ENCODE assay signal across 8 cellular contexts in the genomic region with DNA sequence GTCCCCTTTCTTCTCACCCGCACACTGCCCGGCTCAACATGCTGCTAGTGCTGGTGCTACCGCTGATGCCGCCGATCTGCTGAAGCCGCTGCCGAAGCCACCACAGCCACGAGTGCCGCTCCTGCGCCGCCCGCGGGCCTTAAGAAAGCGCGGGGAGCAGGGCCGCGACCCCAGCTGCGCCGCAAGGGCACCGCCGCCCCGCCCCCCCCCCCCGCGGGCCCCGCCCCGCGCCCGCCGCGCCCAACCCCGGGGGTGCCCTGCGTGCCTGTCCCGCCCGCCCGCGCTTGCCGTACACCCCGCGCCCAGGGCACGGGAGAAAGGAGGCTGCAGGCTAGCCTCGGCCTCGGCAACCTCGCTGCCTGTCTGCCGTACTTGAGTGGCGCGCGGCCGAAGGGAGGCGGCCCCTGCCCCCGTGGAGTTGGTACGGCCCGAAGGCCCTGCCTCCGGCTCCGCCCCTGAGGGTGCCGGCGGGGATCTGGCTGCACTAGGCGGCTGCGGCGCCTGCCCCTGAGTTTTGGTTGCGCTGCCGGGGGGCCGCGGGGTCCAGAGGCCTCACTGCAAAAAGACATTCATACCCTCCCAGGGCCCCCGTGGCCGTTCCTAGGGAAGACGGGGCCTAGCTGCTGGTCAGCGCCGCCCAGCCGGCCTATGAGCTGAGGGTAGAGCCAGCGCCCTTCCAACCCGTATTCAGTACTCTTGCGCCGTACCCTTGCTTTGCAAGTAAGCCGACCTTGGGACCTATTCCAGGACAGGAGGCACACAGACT. TPM values are rescaled to one million over a fixed set of nuclear protein-coding genes. Genes with fewer than 3 reads are reported as not detected.
DNase-seq lines count a peak whose midpoint lies in the region; ATAC-seq and TF ChIP-seq lines count a peak whose summit lies in the region.

A gene (minus strand): TSS at position 114 of the 766 bp plus-strand sequence. CDS start 74 bp downstream, at position 40.

- peak within 1 kb of the TSS; percentile 83 for H3K9ac ChIP-seq in GM23248

- H3K27ac ChIP-seq in GM23248 (peak within 1 kb of the TSS; percentile 81), RWPE1 (peak within 1 kb of the TSS; percentile 92)

- no peaks in the 10 kb centered on the region for H4K20me1 ChIP-seq in GM23248 (ENCODE audit: insufficient read depth)

- no peaks in the 10 kb centered on the region for H3K9me3 Mint-ChIP-seq in activated T-helper 2 cell treated with anti-CD3 and anti-CD28 coated beads, Interferon-gamma antibody, Interleukin-2, Interleukin-4, amounts not matched to agents 10 μg/mL and 5 μg/mL and 100 μg/mL, durations not matched to agents 14 hours and 24 hours and 36 hours
- H3K9me3 Mint-ChIP-seq in natural killer cell treated with Interleukin-12 subunit alpha and Interleukin-12 subunit beta and Interleukin-15 and Interleukin-18, amount 100 ng/mL, for 72 hours: no peaks in the 10 kb centered on the region

- peaks cover 26% of the 10 kb centered on the region for H3K36me3 Mint-ChIP-seq in activated T-helper 2 cell treated with anti-CD3 and anti-CD28 coated beads, Interferon-gamma antibody, Interleukin-2, Interleukin-4, amounts not matched to agents 10 μg/mL and 5 μg/mL and 100 μg/mL, durations not matched to agents 14 hours and 24 hours and 36 hours (ENCODE audit: low read depth)
- H3K36me3 Mint-ChIP-seq in natural killer cell treated with Interleukin-12 subunit alpha and Interleukin-12 subunit beta and Interleukin-15 and Interleukin-18, amount 100 ng/mL, for 72 hours: peaks cover 26% of the 10 kb centered on the region

- peak within 1 kb of the TSS; percentile 88 for H3K4me3 ChIP-seq in GM23248
- peak within 1 kb of the TSS; percentile 83 for H3K4me3 ChIP-seq in fibroblast of pulmonary artery (replicated peaks; ENCODE audit: low read depth, low read length)

- POLR2A ChIA-PET in RWPE1 (lab: Yijun Ruan, JAX; ENCODE audit: low non-redundant PET): interaction anchor here (0.7 to 1.3 kb wide), 2 partner anchors 33 to 757 kb away, joined by 3 to 6 read pairs; no protein-coding TSS in a partner anchor

- TF ChIP-seq CTCF in RWPE1 (conservative IDR thresholded peaks at IDR 0.05; ENCODE audit: low read depth) (no peak), fibroblast of pulmonary artery (IDR thresholded peaks at IDR 0.05; ENCODE audit: low read length, missing control alignments) (no peak)

- H3K27ac Mint-ChIP-seq in activated T-helper 2 cell treated with anti-CD3 and anti-CD28 coated beads, Interferon-gamma antibody, Interleukin-2, Interleukin-4, amounts not matched to agents 10 μg/mL and 5 μg/mL and 100 μg/mL, durations not matched to agents 14 hours and 24 hours and 36 hours: peak within 1 kb of the TSS; percentile 95
- H3K27ac Mint-ChIP-seq in natural killer cell treated with Interleukin-12 subunit alpha and Interleukin-12 subunit beta and Interleukin-15 and Interleukin-18, amount 100 ng/mL, for 72 hours: peak within 1 kb of the TSS; percentile 80 to 84

- peak; percentile 87 to 88 for ATAC-seq in natural killer cell treated with Interleukin-12 subunit alpha and Interleukin-12 subunit beta and Interleukin-15 and Interleukin-18, amount 100 ng/mL, for 72 hours
- ATAC-seq in stimulated activated naive CD8-positive, alpha-beta T cell treated with anti-CD3 and anti-CD28 coated beads, Interleukin-15, Interleukin-2, amounts not matched to agents 100 U/mL and 50 U/mL, for 24 hours: peak; percentile 82

- peak within 1 kb of the TSS; percentile 88 for H3K4me2 ChIP-seq in GM23248 (ENCODE audit: unreplicated experiment)

- H3K79me2 ChIP-seq in GM23248 (ENCODE audit: insufficient read depth): peaks cover 50% of the 10 kb centered on the region

- no peaks in the 10 kb centered on the region for H3K27me3 ChIP-seq in GM23248 (replicated peaks; ENCODE audit: insufficient read depth)

- CTCF ChIA-PET in RWPE1 (lab: Yijun Ruan, JAX): interaction anchor here (1.0 kb wide), 1 partner anchor 34 kb away, joined by 4 read pairs; a partner anchor contains a TSS

- H3K4me1 ChIP-seq in GM23248 (ENCODE audit: insufficient read depth): peaks cover 23% of the 10 kb centered on the region

- 0 to 1% methylated on average over 29 to 58 of the region's 74 CpGs for WGBS in GM23248 (ENCODE audit: low coverage in 1 of 2, low lambda C conversion rate in 2 of 2, missing lambda C conversion rate in 2 of 2), 2 experiments

- H3K36me3 ChIP-seq in GM23248 (ENCODE audit: low read depth): no peaks in the 10 kb centered on the region; the same call in 1 of the 2 replicates

- H3K9me2 ChIP-seq in GM23248 (ENCODE audit: insufficient read depth): no peaks in the 10 kb centered on the region

- H3K4me1 Mint-ChIP-seq in activated T-helper 2 cell treated with anti-CD3 and anti-CD28 coated beads, Interferon-gamma antibody, Interleukin-2, Interleukin-4, amounts not matched to agents 10 μg/mL and 5 μg/mL and 100 μg/mL, durations not matched to agents 14 hours and 24 hours and 36 hours (ENCODE audit: low read depth): peaks cover 32% of the 10 kb centered on the region
- peaks cover 34 to 41% of the 10 kb centered on the region in 2 donors for H3K4me1 Mint-ChIP-seq in natural killer cell treated with Interleukin-12 subunit alpha and Interleukin-12 subunit beta and Interleukin-15 and Interleukin-18, amount 100 ng/mL, for 72 hours (ENCODE audit: low read depth in 2 of 2)

- H3F3A ChIP-seq in GM23248 (ENCODE audit: insufficient read depth): peaks cover 16% of the 10 kb centered on the region

- H2AFZ ChIP-seq in GM23248: peak within 1 kb of the TSS; percentile 89

- peak; percentile 76 for DNase-seq in EH (ENCODE audit: low read depth)
- peak; percentile 86 for DNase-seq in GM23248
- DNase-seq in Kasumi-1 (lab: John Stamatoyannopoulos, UW): peak; percentile 82 to 87
- peak; percentile 84 for DNase-seq in RWPE1 (ENCODE audit: low spot score)
- DNase-seq in activated T-helper 2 cell treated with anti-CD3 and anti-CD28 coated beads, Interferon-gamma antibody, Interleukin-2, Interleukin-4, amounts not matched to agents 10 μg/mL and 5 μg/mL and 100 μg/mL, durations not matched to agents 14 hours and 24 hours and 36 hours (ENCODE audit: low spot score): peak; percentile 80
- DNase-seq in fibroblast of pulmonary artery (ENCODE audit: low read depth): peak; percentile 96
- DNase-seq in natural killer cell treated with Interleukin-12 subunit alpha and Interleukin-12 subunit beta and Interleukin-15 and Interleukin-18, amount 100 ng/mL, for 72 hours (ENCODE audit: low spot score): peak; percentile 92
- DNase-seq in stimulated activated naive CD8-positive, alpha-beta T cell treated with anti-CD3 and anti-CD28 coated beads, Interleukin-15, Interleukin-2, amounts not matched to agents 100 U/mL and 50 U/mL, for 24 hours: peak; percentile 88

- H3K27me3 Mint-ChIP-seq in activated T-helper 2 cell treated with anti-CD3 and anti-CD28 coated beads, Interferon-gamma antibody, Interleukin-2, Interleukin-4, amounts not matched to agents 10 μg/mL and 5 μg/mL and 100 μg/mL, durations not matched to agents 14 hours and 24 hours and 36 hours (ENCODE audit: low read depth): no peaks in the 10 kb centered on the region
- H3K27me3 Mint-ChIP-seq in natural killer cell treated with Interleukin-12 subunit alpha and Interleukin-12 subunit beta and Interleukin-15 and Interleukin-18, amount 100 ng/mL, for 72 hours: no peaks in the 10 kb centered on the region

- intact Hi-C loops in activated T-helper 2 cell treated with anti-CD3 and anti-CD28 coated beads, Interferon-gamma antibody, Interleukin-2, Interleukin-4, amounts not matched to agents 10 μg/mL and 5 μg/mL and 100 μg/mL, durations not matched to agents 14 hours and 24 hours and 36 hours (cut with micrococcal nuclease): loop anchor here (1.0 to 5.0 kb wide), 5 partner anchors 34 to 769 kb away; a partner anchor contains a TSS

- in situ Hi-C loops in GM23248 (cut with MboI): loop anchor here (25.0 kb wide), 1 partner anchor 769 kb away; no protein-coding TSS in a partner anchor

- no peaks in the 10 kb centered on the region for H3K9me3 ChIP-seq in GM23248 (ENCODE audit: low read depth)

- peak within 1 kb of the TSS; percentile 92 for H3K4me3 Mint-ChIP-seq in activated T-helper 2 cell treated with anti-CD3 and anti-CD28 coated beads, Interferon-gamma antibody, Interleukin-2, Interleukin-4, amounts not matched to agents 10 μg/mL and 5 μg/mL and 100 μg/mL, durations not matched to agents 14 hours and 24 hours and 36 hours (ENCODE audit: low read depth)
- peak within 1 kb of the TSS; percentile 92 for H3K4me3 Mint-ChIP-seq in natural killer cell treated with Interleukin-12 subunit alpha and Interleukin-12 subunit beta and Interleukin-15 and Interleukin-18, amount 100 ng/mL, for 72 hours

RNA-seq across cellular contexts. Expression of the gene that starts here (rescaled TPM):
- 62.6 and 74.0 TPM in 2 replicates for total RNA-seq in GM23248 (2014; rRNA removed; shearing (Covaris generic))
- 52.6 and 53.1 TPM in 2 replicates for polyA plus RNA-seq in GM23248 (2016; fragmentation: Nextera tagmentation; extraction: Ambion mirVana)
- 54.3 and 60.8 TPM in 2 replicates for total RNA-seq in activated T-helper 2 cell treated with anti-CD3 and anti-CD28 coated beads, Interferon-gamma antibody, Interleukin-2, Interleukin-4, amounts not matched to agents 10 μg/mL and 5 μg/mL and 100 μg/mL, durations not matched to agents 14 hours and 24 hours and 36 hours
- 100 to 1,000 TPM; 232 to 842 TPM for total RNA-seq in natural killer cell treated with Interleukin-12 subunit alpha and Interleukin-12 subunit beta and Interleukin-15 and Interleukin-18, amount 100 ng/mL, for 72 hours

Comparison
In these comparisons a context has a peak if more than half of its experiments do, and no peak if none do; other contexts are left out.
1. Peak in every context shown above with its lines: DNase-seq, ATAC-seq, H3K4me3 ChIP-seq and H3K27ac ChIP-seq.